In genomic region chr19:38729653-38730469, GRCh38 we compare ENCODE assay signal across 9 cellular contexts. TPM values are rescaled to one million over a fixed set of nuclear protein-coding genes. Genes with fewer than 3 reads are reported as not detected.
DNase-seq lines count a peak whose midpoint lies in the region; ATAC-seq and TF ChIP-seq lines count a peak whose summit lies in the region.
"Had no signal": no experiment of that assay in that cellular context is flagged by ENCODE, and none has a peak within 500 bp of the region (broad histone marks: within the 10 kb centered on the region; RNA-seq: fewer than 3 reads in every experiment).

No MANE protein-coding gene starts in this region.

- peaks cover 26% of the 10 kb centered on the region; the same call in 1 of the 2 replicates for H3F3A ChIP-seq in GM23338 (replicated peaks; ENCODE audit: low read depth)

- no peak overlapping the region for H3K27ac ChIP-seq in GM23338 (ENCODE audit: low read depth)
- H3K27ac ChIP-seq in OCI-LY7 (ENCODE audit: low read depth, low read length, poor library complexity, severe bottlenecking) = no peak overlapping the region

- no peaks in the 10 kb centered on the region for H3K9me3 ChIP-seq in OCI-LY7 (ENCODE audit: low read length)

- DNase-seq in AML-193 (lab: John Stamatoyannopoulos, UW) = peak; percentile 45 to 47
- peak; percentile 91 for DNase-seq in GM23338 (ENCODE audit: low spot score)
- peak; percentile 73 for DNase-seq in OCI-LY7 (ENCODE audit: low spot score)
- DNase-seq in activated T-cell treated with anti-CD3 and anti-CD28 coated beads, Interleukin-2, amount 50 U/mL, for 4 hours = peak; percentile 75
- peak; percentile 32 for DNase-seq in fibroblast of peridontal ligament (ENCODE audit: extremely low read depth)
- peak; percentile 70 for DNase-seq in progenitor cell of endocrine pancreas (ENCODE audit: low spot score, unreplicated experiment)
- DNase-seq in GF-D8 (lab: John Stamatoyannopoulos, UW) = no peak

- H3K4me3 Mint-ChIP-seq in GM23338 (no peak overlapping the region; the same call in 2 of the 3 replicates), progenitor cell of endocrine pancreas (ENCODE audit: low read depth) (no peak overlapping the region)
- no peak overlapping the region for H3K4me3 Mint-ChIP-seq in activated T-cell treated with anti-CD3 and anti-CD28 coated beads, Interleukin-2, amount 50 U/mL, for 4 hours

- peak; percentile 78 to 96 for TF ChIP-seq CTCF in GM23338 (conservative IDR thresholded peaks at IDR 0.05; ENCODE audit: low read depth in 2 of 2)
- TF ChIP-seq CTCF in OCI-LY7 (conservative IDR thresholded peaks at IDR 0.05; ENCODE audit: low read length) = peak; percentile 91
- peak; percentile 84 for TF ChIP-seq CTCF in progenitor cell of endocrine pancreas (IDR thresholded peaks at IDR 0.05; ENCODE audit: unreplicated experiment)

- peak; percentile 89 for ATAC-seq in GM23338
- ATAC-seq in activated T-cell treated with anti-CD3 and anti-CD28 coated beads, Interleukin-2, amount 50 U/mL, for 4 hours = peak; percentile 76 to 78
- no peak for ATAC-seq in HG03039 (IDR thresholded peaks at IDR 0.05; ENCODE audit: unreplicated experiment)

- H2AFZ ChIP-seq in GM23338 = no peak overlapping the region
- H2AFZ ChIP-seq in OCI-LY7 (ENCODE audit: low read length) = no peak overlapping the region

- TSS peak; percentile 90 for BruUV-seq in OCI-LY7 (replicated peaks; lab: Mats Ljungman, UMichigan)

- no peaks in the 10 kb centered on the region for H3K79me2 ChIP-seq in GM23338 (replicated peaks; ENCODE audit: insufficient read depth)
- H3K79me2 ChIP-seq in OCI-LY7 (ENCODE audit: insufficient read depth, low read depth, low read length) = no peaks in the 10 kb centered on the region

- intact Hi-C loops in OCI-LY7 (cut with micrococcal nuclease; ENCODE audit: unreplicated experiment) = loop anchor here (1.0 to 10.0 kb wide), 3 partner anchors 185 to 215 kb away; partner anchors contain the start of genes MRPS12 and SARS2

- POLR2A ChIA-PET in OCI-LY7 (lab: Charles Lee) = no interaction called here

- H3K36me3 ChIP-seq in GM23338 (ENCODE audit: insufficient read depth) (peaks cover 17% of the 10 kb centered on the region), OCI-LY7 (ENCODE audit: insufficient read depth, low read length) (peaks cover 26% of the 10 kb centered on the region; the same call in 1 of the 2 replicates)

- H3K4me3 ChIP-seq in GM23338 (no peak overlapping the region), OCI-LY7 (ENCODE audit: low read depth, low read length, poor library complexity, severe bottlenecking) (no peak overlapping the region)

- H3K36me3 Mint-ChIP-seq in GM23338 (ENCODE audit: low read depth) = peaks cover 55% of the 10 kb centered on the region
- peaks cover 11% of the 10 kb centered on the region for H3K36me3 Mint-ChIP-seq in activated T-cell treated with anti-CD3 and anti-CD28 coated beads, Interleukin-2, amount 50 U/mL, for 4 hours (ENCODE audit: insufficient read depth)
- peaks cover 28% of the 10 kb centered on the region for H3K36me3 Mint-ChIP-seq in progenitor cell of endocrine pancreas (ENCODE audit: insufficient read depth)

- H3K9me2 ChIP-seq in GM23338 (ENCODE audit: insufficient read depth) (no peaks in the 10 kb centered on the region), OCI-LY7 (ENCODE audit: insufficient read depth, low read length) (no peaks in the 10 kb centered on the region)

- CTCF ChIA-PET in OCI-LY7 (lab: Charles Lee; ENCODE audit: unreplicated experiment) = no interaction called here

- no peak overlapping the region for H3K4me2 ChIP-seq in GM23338
- H3K4me2 ChIP-seq in OCI-LY7 (ENCODE audit: low read length) = no peak overlapping the region

- H3K27me3 Mint-ChIP-seq in GM23338 (ENCODE audit: insufficient read depth, low read depth, poor library complexity) (peaks cover 38% of the 10 kb centered on the region), progenitor cell of endocrine pancreas (no peaks in the 10 kb centered on the region)
- no peaks in the 10 kb centered on the region for H3K27me3 Mint-ChIP-seq in activated T-cell treated with anti-CD3 and anti-CD28 coated beads, Interleukin-2, amount 50 U/mL, for 4 hours (ENCODE audit: low read depth)

- H3K4me1 Mint-ChIP-seq in GM23338 (peaks cover 17% of the 10 kb centered on the region), progenitor cell of endocrine pancreas (ENCODE audit: low read depth) (peaks cover 2% of the 10 kb centered on the region)
- H3K4me1 Mint-ChIP-seq in activated T-cell treated with anti-CD3 and anti-CD28 coated beads, Interleukin-2, amount 50 U/mL, for 4 hours (ENCODE audit: low read depth) = peaks cover 23% of the 10 kb centered on the region

- H3K27ac Mint-ChIP-seq in GM23338 = peak overlapping the region; percentile 92
- H3K27ac Mint-ChIP-seq in progenitor cell of endocrine pancreas = peak overlapping the region; percentile 88

- H4K20me1 ChIP-seq in GM23338 (replicated peaks; ENCODE audit: insufficient read depth) (peaks cover 6% of the 10 kb centered on the region), OCI-LY7 (ENCODE audit: insufficient read depth, low read length) (no peaks in the 10 kb centered on the region)

- H3K4me1 ChIP-seq in GM23338 (ENCODE audit: insufficient read depth) (peaks cover 9% of the 10 kb centered on the region), OCI-LY7 (ENCODE audit: insufficient read depth, low read length, poor library complexity, severe bottlenecking) (peaks cover 14% of the 10 kb centered on the region)

- no peaks in the 10 kb centered on the region for H3K9me3 Mint-ChIP-seq in GM23338
- H3K9me3 Mint-ChIP-seq in activated T-cell treated with anti-CD3 and anti-CD28 coated beads, Interleukin-2, amount 50 U/mL, for 4 hours = no peaks in the 10 kb centered on the region
- no peaks in the 10 kb centered on the region for H3K9me3 Mint-ChIP-seq in progenitor cell of endocrine pancreas (ENCODE audit: low read depth)

- no peaks in the 10 kb centered on the region for H3K27me3 ChIP-seq in GM23338 (ENCODE audit: insufficient read depth)

TF ChIP-seq in GM23338, 12 proteins besides CTCF, POLR2A, EP300 and RAD21:
- TF ChIP-seq, protein P1, sequence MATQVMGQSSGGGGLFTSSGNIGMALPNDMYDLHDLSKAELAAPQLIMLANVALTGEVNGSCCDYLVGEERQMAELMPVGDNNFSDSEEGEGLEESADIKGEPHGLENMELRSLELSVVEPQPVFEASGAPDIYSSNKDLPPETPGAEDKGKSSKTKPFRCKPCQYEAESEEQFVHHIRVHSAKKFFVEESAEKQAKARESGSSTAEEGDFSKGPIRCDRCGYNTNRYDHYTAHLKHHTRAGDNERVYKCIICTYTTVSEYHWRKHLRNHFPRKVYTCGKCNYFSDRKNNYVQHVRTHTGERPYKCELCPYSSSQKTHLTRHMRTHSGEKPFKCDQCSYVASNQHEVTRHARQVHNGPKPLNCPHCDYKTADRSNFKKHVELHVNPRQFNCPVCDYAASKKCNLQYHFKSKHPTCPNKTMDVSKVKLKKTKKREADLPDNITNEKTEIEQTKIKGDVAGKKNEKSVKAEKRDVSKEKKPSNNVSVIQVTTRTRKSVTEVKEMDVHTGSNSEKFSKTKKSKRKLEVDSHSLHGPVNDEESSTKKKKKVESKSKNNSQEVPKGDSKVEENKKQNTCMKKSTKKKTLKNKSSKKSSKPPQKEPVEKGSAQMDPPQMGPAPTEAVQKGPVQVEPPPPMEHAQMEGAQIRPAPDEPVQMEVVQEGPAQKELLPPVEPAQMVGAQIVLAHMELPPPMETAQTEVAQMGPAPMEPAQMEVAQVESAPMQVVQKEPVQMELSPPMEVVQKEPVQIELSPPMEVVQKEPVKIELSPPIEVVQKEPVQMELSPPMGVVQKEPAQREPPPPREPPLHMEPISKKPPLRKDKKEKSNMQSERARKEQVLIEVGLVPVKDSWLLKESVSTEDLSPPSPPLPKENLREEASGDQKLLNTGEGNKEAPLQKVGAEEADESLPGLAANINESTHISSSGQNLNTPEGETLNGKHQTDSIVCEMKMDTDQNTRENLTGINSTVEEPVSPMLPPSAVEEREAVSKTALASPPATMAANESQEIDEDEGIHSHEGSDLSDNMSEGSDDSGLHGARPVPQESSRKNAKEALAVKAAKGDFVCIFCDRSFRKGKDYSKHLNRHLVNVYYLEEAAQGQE (IDR thresholded peaks at IDR 0.05; ENCODE audit: unreplicated experiment) = no peak
- TF ChIP-seq POLR2AphosphoS5 (IDR thresholded peaks at IDR 0.05; ENCODE audit: low read depth) = peak; percentile 30; the same call in 1 of the 2 replicates

RNA-seq across cellular contexts. Expression of gene CAPN12, which starts 14.4 kb away (rescaled TPM):
- total RNA-seq in GM23338 (2014; rRNA removed; shearing (Covaris generic)) = 8.0 and 20.5 TPM in 2 replicates
- 19.1 and 21.8 TPM in 2 replicates for polyA plus RNA-seq in GM23338 (2016; fragmentation: Nextera tagmentation; extraction: Ambion mirVana)
- total RNA-seq in OCI-LY7 (2014; rRNA removed; shearing (Covaris generic)) = 1.2 and 2.9 TPM in 2 replicates
- total RNA-seq in OCI-LY7 (2022) = 2.6 and 3.7 TPM in 2 replicates
- 1 to 10 TPM in 2 of 3 donors, under 1 TPM in 1; 0.99 to 1.1 (median 1.0) TPM for total RNA-seq in activated T-cell treated with anti-CD3 and anti-CD28 coated beads, Interleukin-2, amount 50 U/mL, for 4 hours
- total RNA-seq in progenitor cell of endocrine pancreas = 4.1 and 5.0 TPM in 2 replicates

RNA-seq across cellular contexts. Expression of gene LGALS7, which starts 43.5 kb away (rescaled TPM):
- not detected in 2 replicates for total RNA-seq in GM23338 (2014; rRNA removed; shearing (Covaris generic))
- 1.6 and 4.8 TPM in 2 replicates for polyA plus RNA-seq in GM23338 (2016; fragmentation: Nextera tagmentation; extraction: Ambion mirVana)
- not detected in 2 replicates for total RNA-seq in OCI-LY7 (2014; rRNA removed; shearing (Covaris generic))
- total RNA-seq in OCI-LY7 (2022) (not detected in 2 replicates), progenitor cell of endocrine pancreas (0.91 TPM in 1 of 2 replicates, not detected in the other)
- total RNA-seq in activated T-cell treated with anti-CD3 and anti-CD28 coated beads, Interleukin-2, amount 50 U/mL, for 4 hours = not detected
- total RNA-seq: urinary bladder had no signal

RNA-seq across cellular contexts. Expression of gene LGALS7B, which starts 59.1 kb away (rescaled TPM):
- total RNA-seq in GM23338 (2014; rRNA removed; shearing (Covaris generic)) = 2.4 TPM in 1 of 2 replicates, not detected in the other
- 6.6 and 8.6 TPM in 2 replicates for polyA plus RNA-seq in GM23338 (2016; fragmentation: Nextera tagmentation; extraction: Ambion mirVana)
- total RNA-seq in OCI-LY7 (2014; rRNA removed; shearing (Covaris generic)) = not detected in 2 replicates
- total RNA-seq in OCI-LY7 (2022) (not detected in 2 replicates), progenitor cell of endocrine pancreas (not detected in 2 replicates)
- total RNA-seq in activated T-cell treated with anti-CD3 and anti-CD28 coated beads, Interleukin-2, amount 50 U/mL, for 4 hours = not detected
- polyA plus RNA-seq: urinary bladder had no signal
